ENCODE assay signal across 2 cellular contexts in the genomic region with DNA sequence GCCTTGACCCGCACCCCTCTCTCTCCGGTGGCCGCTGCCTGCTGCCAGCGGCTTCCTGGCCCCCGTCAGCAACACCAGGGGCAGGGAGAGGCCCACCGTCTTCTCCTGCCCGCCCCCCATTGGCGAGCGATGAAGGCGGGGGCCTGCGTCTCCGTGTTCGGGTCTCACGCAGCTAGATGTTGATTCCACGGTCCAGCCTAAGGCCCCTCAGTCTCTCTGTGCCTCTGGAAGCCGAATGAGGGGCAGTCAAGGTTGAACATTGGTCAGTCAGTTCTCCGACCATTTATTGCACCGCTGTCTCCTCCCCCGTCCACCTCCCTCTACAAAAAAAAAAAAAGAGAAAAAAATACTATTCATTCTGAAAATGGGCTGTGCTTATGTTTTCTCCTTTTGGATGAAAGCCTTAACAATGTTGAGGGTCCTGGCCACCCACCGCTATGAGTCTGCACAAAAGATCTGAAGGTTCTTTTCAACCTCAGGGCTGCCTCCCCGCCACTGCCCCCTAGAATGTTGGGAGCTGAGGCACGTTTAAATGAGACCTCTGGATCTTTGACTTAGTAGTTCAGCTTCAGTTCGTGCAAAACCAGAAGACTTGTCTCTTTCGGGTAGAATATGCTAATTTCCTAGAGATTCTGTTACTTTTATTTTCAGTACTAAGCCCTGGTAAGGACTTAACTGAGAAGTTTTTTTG.
A peak's percentile ranks its signal among the peaks of the same experiment; 100 is the strongest.
TF ChIP-seq lines count a peak whose summit lies in the region.

No MANE protein-coding gene starts in this region.

TF ChIP-seq in IMR-90, 13 proteins besides CTCF, POLR2A, EP300 and RAD21:
- TF ChIP-seq, protein P1, sequence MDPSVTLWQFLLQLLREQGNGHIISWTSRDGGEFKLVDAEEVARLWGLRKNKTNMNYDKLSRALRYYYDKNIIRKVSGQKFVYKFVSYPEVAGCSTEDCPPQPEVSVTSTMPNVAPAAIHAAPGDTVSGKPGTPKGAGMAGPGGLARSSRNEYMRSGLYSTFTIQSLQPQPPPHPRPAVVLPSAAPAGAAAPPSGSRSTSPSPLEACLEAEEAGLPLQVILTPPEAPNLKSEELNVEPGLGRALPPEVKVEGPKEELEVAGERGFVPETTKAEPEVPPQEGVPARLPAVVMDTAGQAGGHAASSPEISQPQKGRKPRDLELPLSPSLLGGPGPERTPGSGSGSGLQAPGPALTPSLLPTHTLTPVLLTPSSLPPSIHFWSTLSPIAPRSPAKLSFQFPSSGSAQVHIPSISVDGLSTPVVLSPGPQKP (IDR thresholded peaks at IDR 0.05; ENCODE audit: borderline replicate concordance, low read depth, low read length) = no peak
- TF ChIP-seq, protein P2, sequence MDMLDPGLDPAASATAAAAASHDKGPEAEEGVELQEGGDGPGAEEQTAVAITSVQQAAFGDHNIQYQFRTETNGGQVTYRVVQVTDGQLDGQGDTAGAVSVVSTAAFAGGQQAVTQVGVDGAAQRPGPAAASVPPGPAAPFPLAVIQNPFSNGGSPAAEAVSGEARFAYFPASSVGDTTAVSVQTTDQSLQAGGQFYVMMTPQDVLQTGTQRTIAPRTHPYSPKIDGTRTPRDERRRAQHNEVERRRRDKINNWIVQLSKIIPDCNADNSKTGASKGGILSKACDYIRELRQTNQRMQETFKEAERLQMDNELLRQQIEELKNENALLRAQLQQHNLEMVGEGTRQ (IDR thresholded peaks at IDR 0.05; ENCODE audit: low read depth, low read length) = no peak
- TF ChIP-seq RCOR1 (IDR thresholded peaks at IDR 0.05; ENCODE audit: insufficient replicate concordance, low read length) (no peak), NFE2L2 (IDR thresholded peaks at IDR 0.05; ENCODE audit: low read depth, low read length) (no peak), MAFK (IDR thresholded peaks at IDR 0.05; ENCODE audit: low read depth, low read length) (no peak), CEBPB (IDR thresholded peaks at IDR 0.05; ENCODE audit: low read depth, low read length) (no peak), CHD1 (IDR thresholded peaks at IDR 0.05; ENCODE audit: low read depth, low read length) (no peak), FOS (IDR thresholded peaks at IDR 0.05; ENCODE audit: low read depth, low read length) (no peak)

TF ChIP-seq in neural cell, 6 proteins besides CTCF, POLR2A, EP300 and RAD21:
- TF ChIP-seq POLR2AphosphoS5 (IDR thresholded peaks at IDR 0.05) (peak; percentile 41), MXI1 (conservative IDR thresholded peaks at IDR 0.05; ENCODE audit: poor library complexity, severe bottlenecking) (no peak)
